1 cellular context compared by ENCODE assay signal in the genomic region with DNA sequence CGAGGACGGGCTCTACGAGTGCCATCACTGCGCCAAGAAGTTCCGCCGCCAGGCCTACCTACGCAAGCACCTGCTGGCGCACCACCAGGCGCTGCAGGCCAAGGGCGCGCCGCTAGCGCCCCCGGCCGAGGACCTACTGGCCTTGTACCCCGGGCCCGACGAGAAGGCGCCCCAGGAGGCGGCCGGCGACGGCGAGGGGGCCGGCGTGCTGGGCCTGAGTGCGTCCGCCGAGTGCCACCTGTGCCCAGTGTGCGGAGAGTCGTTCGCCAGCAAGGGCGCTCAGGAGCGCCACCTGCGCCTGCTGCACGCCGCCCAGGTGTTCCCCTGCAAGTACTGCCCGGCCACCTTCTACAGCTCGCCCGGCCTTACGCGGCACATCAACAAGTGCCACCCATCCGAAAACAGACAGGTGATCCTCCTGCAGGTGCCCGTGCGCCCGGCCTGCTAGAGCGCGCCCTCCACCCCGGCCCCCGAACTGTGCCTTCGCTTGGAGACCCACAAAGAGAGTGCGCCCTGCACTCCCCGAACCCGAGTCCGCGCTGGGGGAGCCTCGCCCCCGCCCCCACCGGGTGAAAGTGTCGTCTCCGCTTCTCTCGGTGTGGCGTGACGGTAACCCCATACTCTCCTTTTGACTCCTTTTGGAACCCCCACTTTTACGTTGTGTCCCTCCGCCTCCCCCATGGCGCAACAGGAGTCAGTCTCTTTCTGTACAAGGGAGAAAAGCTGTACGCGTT.
TF ChIP-seq lines count a peak whose summit lies in the region.

No MANE protein-coding gene starts in this region.

TF ChIP-seq in HepG2, 621 proteins besides CTCF, POLR2A, EP300 and RAD21 (continued from another document and continues in another):
- TF ChIP-seq, protein P1, sequence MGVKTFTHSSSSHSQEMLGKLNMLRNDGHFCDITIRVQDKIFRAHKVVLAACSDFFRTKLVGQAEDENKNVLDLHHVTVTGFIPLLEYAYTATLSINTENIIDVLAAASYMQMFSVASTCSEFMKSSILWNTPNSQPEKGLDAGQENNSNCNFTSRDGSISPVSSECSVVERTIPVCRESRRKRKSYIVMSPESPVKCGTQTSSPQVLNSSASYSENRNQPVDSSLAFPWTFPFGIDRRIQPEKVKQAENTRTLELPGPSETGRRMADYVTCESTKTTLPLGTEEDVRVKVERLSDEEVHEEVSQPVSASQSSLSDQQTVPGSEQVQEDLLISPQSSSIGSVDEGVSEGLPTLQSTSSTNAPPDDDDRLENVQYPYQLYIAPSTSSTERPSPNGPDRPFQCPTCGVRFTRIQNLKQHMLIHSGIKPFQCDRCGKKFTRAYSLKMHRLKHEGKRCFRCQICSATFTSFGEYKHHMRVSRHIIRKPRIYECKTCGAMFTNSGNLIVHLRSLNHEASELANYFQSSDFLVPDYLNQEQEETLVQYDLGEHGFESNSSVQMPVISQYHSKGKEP (CRISPR knock-in tag; IDR thresholded peaks at IDR 0.05), result no peak
- no peak for TF ChIP-seq KLF12 (CRISPR knock-in tag; IDR thresholded peaks at IDR 0.05; ENCODE audit: borderline replicate concordance)
- 0 out of 2 replicates have a peak, but pooled peaks have one; percentile 53 for TF ChIP-seq ZNF674 (CRISPR knock-in tag; IDR thresholded peaks at IDR 0.05; ENCODE audit: low read depth)
- TF ChIP-seq, protein P2, sequence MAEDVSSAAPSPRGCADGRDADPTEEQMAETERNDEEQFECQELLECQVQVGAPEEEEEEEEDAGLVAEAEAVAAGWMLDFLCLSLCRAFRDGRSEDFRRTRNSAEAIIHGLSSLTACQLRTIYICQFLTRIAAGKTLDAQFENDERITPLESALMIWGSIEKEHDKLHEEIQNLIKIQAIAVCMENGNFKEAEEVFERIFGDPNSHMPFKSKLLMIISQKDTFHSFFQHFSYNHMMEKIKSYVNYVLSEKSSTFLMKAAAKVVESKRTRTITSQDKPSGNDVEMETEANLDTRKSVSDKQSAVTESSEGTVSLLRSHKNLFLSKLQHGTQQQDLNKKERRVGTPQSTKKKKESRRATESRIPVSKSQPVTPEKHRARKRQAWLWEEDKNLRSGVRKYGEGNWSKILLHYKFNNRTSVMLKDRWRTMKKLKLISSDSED (CRISPR knock-in tag; IDR thresholded peaks at IDR 0.05), result no peak
- TF ChIP-seq, protein P3, sequence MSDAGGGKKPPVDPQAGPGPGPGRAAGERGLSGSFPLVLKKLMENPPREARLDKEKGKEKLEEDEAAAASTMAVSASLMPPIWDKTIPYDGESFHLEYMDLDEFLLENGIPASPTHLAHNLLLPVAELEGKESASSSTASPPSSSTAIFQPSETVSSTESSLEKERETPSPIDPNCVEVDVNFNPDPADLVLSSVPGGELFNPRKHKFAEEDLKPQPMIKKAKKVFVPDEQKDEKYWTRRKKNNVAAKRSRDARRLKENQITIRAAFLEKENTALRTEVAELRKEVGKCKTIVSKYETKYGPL (CRISPR knock-in tag; IDR thresholded peaks at IDR 0.05), result no peak
- TF ChIP-seq HMG20B (CRISPR knock-in tag; conservative IDR thresholded peaks at IDR 0.05), result no peak
- no peak for TF ChIP-seq FOXK2 (IDR thresholded peaks at IDR 0.05)
- no peak for TF ChIP-seq ZNF788 (CRISPR knock-in tag; IDR thresholded peaks at IDR 0.05; ENCODE audit: borderline replicate concordance)
- no peak for TF ChIP-seq NONO (IDR thresholded peaks at IDR 0.05)
- TF ChIP-seq NONO (CRISPR knock-in tag; conservative IDR thresholded peaks at IDR 0.05), result no peak
- TF ChIP-seq, protein P4, sequence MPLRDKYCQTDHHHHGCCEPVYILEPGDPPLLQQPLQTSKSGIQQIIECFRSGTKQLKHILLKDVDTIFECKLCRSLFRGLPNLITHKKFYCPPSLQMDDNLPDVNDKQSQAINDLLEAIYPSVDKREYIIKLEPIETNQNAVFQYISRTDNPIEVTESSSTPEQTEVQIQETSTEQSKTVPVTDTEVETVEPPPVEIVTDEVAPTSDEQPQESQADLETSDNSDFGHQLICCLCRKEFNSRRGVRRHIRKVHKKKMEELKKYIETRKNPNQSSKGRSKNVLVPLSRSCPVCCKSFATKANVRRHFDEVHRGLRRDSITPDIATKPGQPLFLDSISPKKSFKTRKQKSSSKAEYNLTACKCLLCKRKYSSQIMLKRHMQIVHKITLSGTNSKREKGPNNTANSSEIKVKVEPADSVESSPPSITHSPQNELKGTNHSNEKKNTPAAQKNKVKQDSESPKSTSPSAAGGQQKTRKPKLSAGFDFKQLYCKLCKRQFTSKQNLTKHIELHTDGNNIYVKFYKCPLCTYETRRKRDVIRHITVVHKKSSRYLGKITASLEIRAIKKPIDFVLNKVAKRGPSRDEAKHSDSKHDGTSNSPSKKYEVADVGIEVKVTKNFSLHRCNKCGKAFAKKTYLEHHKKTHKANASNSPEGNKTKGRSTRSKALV (CRISPR knock-in tag; IDR thresholded peaks at IDR 0.05), result peak; percentile 97
- TF ChIP-seq PAX8 (CRISPR knock-in tag; IDR thresholded peaks at IDR 0.05; ENCODE audit: borderline replicate concordance), result no peak
- TF ChIP-seq, protein P5, sequence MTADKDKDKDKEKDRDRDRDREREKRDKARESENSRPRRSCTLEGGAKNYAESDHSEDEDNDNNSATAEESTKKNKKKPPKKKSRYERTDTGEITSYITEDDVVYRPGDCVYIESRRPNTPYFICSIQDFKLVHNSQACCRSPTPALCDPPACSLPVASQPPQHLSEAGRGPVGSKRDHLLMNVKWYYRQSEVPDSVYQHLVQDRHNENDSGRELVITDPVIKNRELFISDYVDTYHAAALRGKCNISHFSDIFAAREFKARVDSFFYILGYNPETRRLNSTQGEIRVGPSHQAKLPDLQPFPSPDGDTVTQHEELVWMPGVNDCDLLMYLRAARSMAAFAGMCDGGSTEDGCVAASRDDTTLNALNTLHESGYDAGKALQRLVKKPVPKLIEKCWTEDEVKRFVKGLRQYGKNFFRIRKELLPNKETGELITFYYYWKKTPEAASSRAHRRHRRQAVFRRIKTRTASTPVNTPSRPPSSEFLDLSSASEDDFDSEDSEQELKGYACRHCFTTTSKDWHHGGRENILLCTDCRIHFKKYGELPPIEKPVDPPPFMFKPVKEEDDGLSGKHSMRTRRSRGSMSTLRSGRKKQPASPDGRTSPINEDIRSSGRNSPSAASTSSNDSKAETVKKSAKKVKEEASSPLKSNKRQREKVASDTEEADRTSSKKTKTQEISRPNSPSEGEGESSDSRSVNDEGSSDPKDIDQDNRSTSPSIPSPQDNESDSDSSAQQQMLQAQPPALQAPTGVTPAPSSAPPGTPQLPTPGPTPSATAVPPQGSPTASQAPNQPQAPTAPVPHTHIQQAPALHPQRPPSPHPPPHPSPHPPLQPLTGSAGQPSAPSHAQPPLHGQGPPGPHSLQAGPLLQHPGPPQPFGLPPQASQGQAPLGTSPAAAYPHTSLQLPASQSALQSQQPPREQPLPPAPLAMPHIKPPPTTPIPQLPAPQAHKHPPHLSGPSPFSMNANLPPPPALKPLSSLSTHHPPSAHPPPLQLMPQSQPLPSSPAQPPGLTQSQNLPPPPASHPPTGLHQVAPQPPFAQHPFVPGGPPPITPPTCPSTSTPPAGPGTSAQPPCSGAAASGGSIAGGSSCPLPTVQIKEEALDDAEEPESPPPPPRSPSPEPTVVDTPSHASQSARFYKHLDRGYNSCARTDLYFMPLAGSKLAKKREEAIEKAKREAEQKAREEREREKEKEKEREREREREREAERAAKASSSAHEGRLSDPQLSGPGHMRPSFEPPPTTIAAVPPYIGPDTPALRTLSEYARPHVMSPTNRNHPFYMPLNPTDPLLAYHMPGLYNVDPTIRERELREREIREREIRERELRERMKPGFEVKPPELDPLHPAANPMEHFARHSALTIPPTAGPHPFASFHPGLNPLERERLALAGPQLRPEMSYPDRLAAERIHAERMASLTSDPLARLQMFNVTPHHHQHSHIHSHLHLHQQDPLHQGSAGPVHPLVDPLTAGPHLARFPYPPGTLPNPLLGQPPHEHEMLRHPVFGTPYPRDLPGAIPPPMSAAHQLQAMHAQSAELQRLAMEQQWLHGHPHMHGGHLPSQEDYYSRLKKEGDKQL (CRISPR knock-in tag; IDR thresholded peaks at IDR 0.05; ENCODE audit: low read depth), result no peak
- TF ChIP-seq ZFYVE20 (CRISPR knock-in tag; IDR thresholded peaks at IDR 0.05; ENCODE audit: borderline replicate concordance, low read depth), result no peak
- no peak for TF ChIP-seq RXRA (CRISPR knock-in tag; IDR thresholded peaks at IDR 0.05)
- TF ChIP-seq, protein P6, sequence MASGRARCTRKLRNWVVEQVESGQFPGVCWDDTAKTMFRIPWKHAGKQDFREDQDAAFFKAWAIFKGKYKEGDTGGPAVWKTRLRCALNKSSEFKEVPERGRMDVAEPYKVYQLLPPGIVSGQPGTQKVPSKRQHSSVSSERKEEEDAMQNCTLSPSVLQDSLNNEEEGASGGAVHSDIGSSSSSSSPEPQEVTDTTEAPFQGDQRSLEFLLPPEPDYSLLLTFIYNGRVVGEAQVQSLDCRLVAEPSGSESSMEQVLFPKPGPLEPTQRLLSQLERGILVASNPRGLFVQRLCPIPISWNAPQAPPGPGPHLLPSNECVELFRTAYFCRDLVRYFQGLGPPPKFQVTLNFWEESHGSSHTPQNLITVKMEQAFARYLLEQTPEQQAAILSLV (CRISPR knock-in tag; IDR thresholded peaks at IDR 0.05; ENCODE audit: borderline replicate concordance), result no peak
- TF ChIP-seq ZNF136 (CRISPR knock-in tag; IDR thresholded peaks at IDR 0.05; ENCODE audit: low read depth), result no peak
- peak; percentile 21; the same call in 1 of the 2 replicates for TF ChIP-seq TBX2 (CRISPR knock-in tag; IDR thresholded peaks at IDR 0.05; ENCODE audit: borderline replicate concordance)
- TF ChIP-seq RFXANK (CRISPR knock-in tag; IDR thresholded peaks at IDR 0.05), result no peak
- TF ChIP-seq, protein P7, sequence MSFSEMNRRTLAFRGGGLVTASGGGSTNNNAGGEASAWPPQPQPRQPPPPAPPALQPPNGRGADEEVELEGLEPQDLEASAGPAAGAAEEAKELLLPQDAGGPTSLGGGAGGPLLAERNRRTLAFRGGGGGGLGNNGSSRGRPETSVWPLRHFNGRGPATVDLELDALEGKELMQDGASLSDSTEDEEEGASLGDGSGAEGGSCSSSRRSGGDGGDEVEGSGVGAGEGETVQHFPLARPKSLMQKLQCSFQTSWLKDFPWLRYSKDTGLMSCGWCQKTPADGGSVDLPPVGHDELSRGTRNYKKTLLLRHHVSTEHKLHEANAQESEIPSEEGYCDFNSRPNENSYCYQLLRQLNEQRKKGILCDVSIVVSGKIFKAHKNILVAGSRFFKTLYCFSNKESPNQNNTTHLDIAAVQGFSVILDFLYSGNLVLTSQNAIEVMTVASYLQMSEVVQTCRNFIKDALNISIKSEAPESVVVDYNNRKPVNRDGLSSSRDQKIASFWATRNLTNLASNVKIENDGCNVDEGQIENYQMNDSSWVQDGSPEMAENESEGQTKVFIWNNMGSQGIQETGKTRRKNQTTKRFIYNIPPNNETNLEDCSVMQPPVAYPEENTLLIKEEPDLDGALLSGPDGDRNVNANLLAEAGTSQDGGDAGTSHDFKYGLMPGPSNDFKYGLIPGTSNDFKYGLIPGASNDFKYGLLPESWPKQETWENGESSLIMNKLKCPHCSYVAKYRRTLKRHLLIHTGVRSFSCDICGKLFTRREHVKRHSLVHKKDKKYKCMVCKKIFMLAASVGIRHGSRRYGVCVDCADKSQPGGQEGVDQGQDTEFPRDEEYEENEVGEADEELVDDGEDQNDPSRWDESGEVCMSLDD (CRISPR knock-in tag; IDR thresholded peaks at IDR 0.05; ENCODE audit: borderline replicate concordance), result no peak
- no peak for TF ChIP-seq CBX5 (CRISPR knock-in tag; IDR thresholded peaks at IDR 0.05; ENCODE audit: borderline replicate concordance)
- TF ChIP-seq NCOA5 (CRISPR knock-in tag; IDR thresholded peaks at IDR 0.05), result no peak
- TF ChIP-seq EZH2 (conservative IDR thresholded peaks at IDR 0.05; ENCODE audit: low read depth, low read length), result peak; percentile 87
- TF ChIP-seq, protein P8, sequence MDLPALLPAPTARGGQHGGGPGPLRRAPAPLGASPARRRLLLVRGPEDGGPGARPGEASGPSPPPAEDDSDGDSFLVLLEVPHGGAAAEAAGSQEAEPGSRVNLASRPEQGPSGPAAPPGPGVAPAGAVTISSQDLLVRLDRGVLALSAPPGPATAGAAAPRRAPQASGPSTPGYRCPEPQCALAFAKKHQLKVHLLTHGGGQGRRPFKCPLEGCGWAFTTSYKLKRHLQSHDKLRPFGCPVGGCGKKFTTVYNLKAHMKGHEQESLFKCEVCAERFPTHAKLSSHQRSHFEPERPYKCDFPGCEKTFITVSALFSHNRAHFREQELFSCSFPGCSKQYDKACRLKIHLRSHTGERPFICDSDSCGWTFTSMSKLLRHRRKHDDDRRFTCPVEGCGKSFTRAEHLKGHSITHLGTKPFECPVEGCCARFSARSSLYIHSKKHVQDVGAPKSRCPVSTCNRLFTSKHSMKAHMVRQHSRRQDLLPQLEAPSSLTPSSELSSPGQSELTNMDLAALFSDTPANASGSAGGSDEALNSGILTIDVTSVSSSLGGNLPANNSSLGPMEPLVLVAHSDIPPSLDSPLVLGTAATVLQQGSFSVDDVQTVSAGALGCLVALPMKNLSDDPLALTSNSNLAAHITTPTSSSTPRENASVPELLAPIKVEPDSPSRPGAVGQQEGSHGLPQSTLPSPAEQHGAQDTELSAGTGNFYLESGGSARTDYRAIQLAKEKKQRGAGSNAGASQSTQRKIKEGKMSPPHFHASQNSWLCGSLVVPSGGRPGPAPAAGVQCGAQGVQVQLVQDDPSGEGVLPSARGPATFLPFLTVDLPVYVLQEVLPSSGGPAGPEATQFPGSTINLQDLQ (CRISPR knock-in tag; IDR thresholded peaks at IDR 0.05), result no peak
- TF ChIP-seq FOXJ3 (CRISPR knock-in tag; IDR thresholded peaks at IDR 0.05; ENCODE audit: borderline replicate concordance), result no peak
- no peak for TF ChIP-seq SMAD9 (CRISPR knock-in tag; IDR thresholded peaks at IDR 0.05)
- TF ChIP-seq, protein P9, sequence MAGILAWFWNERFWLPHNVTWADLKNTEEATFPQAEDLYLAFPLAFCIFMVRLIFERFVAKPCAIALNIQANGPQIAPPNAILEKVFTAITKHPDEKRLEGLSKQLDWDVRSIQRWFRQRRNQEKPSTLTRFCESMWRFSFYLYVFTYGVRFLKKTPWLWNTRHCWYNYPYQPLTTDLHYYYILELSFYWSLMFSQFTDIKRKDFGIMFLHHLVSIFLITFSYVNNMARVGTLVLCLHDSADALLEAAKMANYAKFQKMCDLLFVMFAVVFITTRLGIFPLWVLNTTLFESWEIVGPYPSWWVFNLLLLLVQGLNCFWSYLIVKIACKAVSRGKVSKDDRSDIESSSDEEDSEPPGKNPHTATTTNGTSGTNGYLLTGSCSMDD (CRISPR knock-in tag; IDR thresholded peaks at IDR 0.05), result no peak
- no peak for TF ChIP-seq MTA1 (CRISPR knock-in tag; IDR thresholded peaks at IDR 0.05; ENCODE audit: borderline replicate concordance)
